Comparison of ENCODE assay signal across 8 cellular contexts in the genomic region with DNA sequence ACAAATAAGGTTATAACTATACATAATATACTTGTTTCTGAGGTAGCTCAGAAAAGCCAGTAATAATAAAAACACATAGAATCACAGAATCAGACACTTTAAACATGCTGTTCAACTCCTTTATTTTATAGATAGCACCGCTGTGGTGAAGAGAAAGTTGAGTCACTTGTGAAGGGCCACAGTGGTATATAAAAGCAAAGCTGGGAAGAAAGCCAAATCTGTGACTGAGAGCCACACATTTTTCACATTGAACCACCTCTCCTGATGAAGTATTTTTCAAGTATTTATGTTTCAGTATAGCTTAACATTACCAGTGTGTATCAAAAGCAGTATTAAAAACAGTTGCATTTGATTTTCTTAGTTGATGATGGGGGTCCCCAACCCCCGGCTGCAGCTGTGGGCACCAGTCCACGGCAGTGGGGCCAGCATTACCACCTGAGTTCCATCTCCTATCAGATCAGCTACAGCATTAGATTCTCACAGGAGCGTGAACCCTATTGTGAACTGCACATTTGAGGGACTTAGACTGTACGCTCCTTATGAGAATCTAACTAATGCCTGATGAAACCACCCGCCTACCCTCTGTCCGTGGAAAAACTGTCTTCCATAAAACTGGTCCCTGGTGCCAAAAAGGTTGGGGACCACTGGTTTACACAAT. TPM values are rescaled to one million over a fixed set of nuclear protein-coding genes. Genes with fewer than 3 reads are reported as not detected.
A peak's percentile ranks its signal among the peaks of the same experiment; 100 is the strongest.
DNase-seq lines count a peak whose midpoint lies in the region; ATAC-seq and TF ChIP-seq lines count a peak whose summit lies in the region.

No MANE protein-coding gene starts in this region.

- no peaks in the 10 kb centered on the region for H3K9me3 Mint-ChIP-seq in effector memory CD8-positive, alpha-beta T cell

- H3K27me3 ChIP-seq in BLaER1 treated with 17β-estradiol and CSF1 and Interleukin-3, amounts not matched to agents 10 nM and 100 nM, result no peaks in the 10 kb centered on the region
- H3K27me3 ChIP-seq in sigmoid colon (no peaks in the 10 kb centered on the region), Peyer's patch (no peaks in the 10 kb centered on the region)
- H3K27me3 ChIP-seq in effector memory CD4-positive, alpha-beta T cell (replicated peaks; ENCODE audit: control insufficient read depth, insufficient read depth, low read length, poor library complexity, severe bottlenecking), result no peaks in the 10 kb centered on the region

- ATAC-seq in GM18511 (IDR thresholded peaks at IDR 0.05; ENCODE audit: unreplicated experiment) (peak; percentile 93), HG03064 (IDR thresholded peaks at IDR 0.05; ENCODE audit: low read depth, unreplicated experiment) (peak; percentile 83)
- ATAC-seq in effector memory CD8-positive, alpha-beta T cell (replicated peaks), result peak; percentile 87

- intact Hi-C loops in sigmoid colon (cut with DNase I), result no loop called here

- peaks cover 26 to 72% (median 46%) of the 10 kb centered on the region in 11 experiments; a peak in 19 of 22 replicates for H3K36me3 ChIP-seq in BLaER1 treated with 17β-estradiol and CSF1 and Interleukin-3, amounts not matched to agents 10 nM and 100 nM
- H3K36me3 ChIP-seq in sigmoid colon (no peaks in the 10 kb centered on the region), Peyer's patch (no peaks in the 10 kb centered on the region)
- H3K36me3 ChIP-seq in effector memory CD4-positive, alpha-beta T cell (ENCODE audit: control insufficient read depth, insufficient read depth, low read length), result no peaks in the 10 kb centered on the region

- peaks cover 7% of the 10 kb centered on the region for H3K36me3 Mint-ChIP-seq in effector memory CD8-positive, alpha-beta T cell (ENCODE audit: insufficient read depth)

- no peak for TF ChIP-seq EP300 in sigmoid colon (IDR thresholded peaks at IDR 0.05)

- H3K27ac ChIP-seq in BLaER1 treated with 17β-estradiol and CSF1 and Interleukin-3, amounts not matched to agents 10 nM and 100 nM, result peak overlapping the region in 6 of 11 experiments; percentile 19 to 37 (median 28); a peak in 4 of 22 replicates
- H3K27ac ChIP-seq in sigmoid colon (peak overlapping the region in 3 of 4 donors; percentile 36 to 58 (median 54)), Peyer's patch (peak overlapping the region in 1 of 4 donors; percentile 2)
- H3K27ac ChIP-seq in effector memory CD4-positive, alpha-beta T cell (ENCODE audit: insufficient read depth, low read length, poor library complexity, severe bottlenecking), result no peak overlapping the region

- no peak for TF ChIP-seq CTCF in sigmoid colon (IDR thresholded peaks at IDR 0.05)
- TF ChIP-seq CTCF in Peyer's patch (IDR thresholded peaks at IDR 0.05), result no peak

- H3K4me1 ChIP-seq in BLaER1 treated with 17β-estradiol and CSF1 and Interleukin-3, amounts not matched to agents 10 nM and 100 nM, result peaks cover 48 to 78% (median 67%) of the 10 kb centered on the region in 10 experiments
- H3K4me1 ChIP-seq in sigmoid colon (peaks cover 0 to 66% (median 51%) of the 10 kb centered on the region in 4 donors), Peyer's patch (peaks cover 0 to 31% (median 7%) of the 10 kb centered on the region in 4 donors)
- peaks cover 16% of the 10 kb centered on the region for H3K4me1 ChIP-seq in effector memory CD4-positive, alpha-beta T cell (ENCODE audit: control insufficient read depth, insufficient read depth, low read length, poor library complexity, severe bottlenecking)

- H4K20me1 ChIP-seq in BLaER1 treated with 17β-estradiol and CSF1 and Interleukin-3, amounts not matched to agents 10 nM and 100 nM, result peaks cover 84 to 100% (median 100%) of the 10 kb centered on the region in 11 experiments

- H3K27ac Mint-ChIP-seq in effector memory CD8-positive, alpha-beta T cell, result no peak overlapping the region

- WGBS in sigmoid colon, 2 donors, result 55 to 60% methylated on average over 7 of the region's 7 CpGs

- DNase-seq in NCI-H345 treated with DMSO at 0.1 percent for 48 hours (lab: John Stamatoyannopoulos, UW; ENCODE audit: unreplicated experiment) (peak; percentile 53), sigmoid colon (no peak), Peyer's patch (no peak)
- DNase-seq in effector memory CD8-positive, alpha-beta T cell, result no peak
- DNase-seq in effector memory CD4-positive, alpha-beta T cell, result no peak

- H3K27me3 Mint-ChIP-seq in effector memory CD8-positive, alpha-beta T cell, result no peaks in the 10 kb centered on the region

- peaks cover 36 to 54% of the 10 kb centered on the region in 2 donors for H3K4me1 Mint-ChIP-seq in effector memory CD8-positive, alpha-beta T cell (ENCODE audit: low read depth in 2 of 2)

- 0 out of 22 replicates have a peak overlapping the region, but pooled peaks of 2 of the 11 experiments have one; percentile 5 to 29 for H3K9ac ChIP-seq in BLaER1 treated with 17β-estradiol and CSF1 and Interleukin-3, amounts not matched to agents 10 nM and 100 nM

- H3K4me3 Mint-ChIP-seq in effector memory CD8-positive, alpha-beta T cell, result peak overlapping the region; percentile 21 to 29

- peaks cover 0 to 6% (median 0%) of the 10 kb centered on the region in 11 experiments; a peak in 2 of 22 replicates for H3K9me3 ChIP-seq in BLaER1 treated with 17β-estradiol and CSF1 and Interleukin-3, amounts not matched to agents 10 nM and 100 nM (replicated peaks in 1 of 11)
- H3K9me3 ChIP-seq in sigmoid colon (no peaks in the 10 kb centered on the region), Peyer's patch (no peaks in the 10 kb centered on the region)
- no peaks in the 10 kb centered on the region for H3K9me3 ChIP-seq in effector memory CD4-positive, alpha-beta T cell (ENCODE audit: control insufficient read depth, low read length)

- TF ChIP-seq POLR2A in sigmoid colon (IDR thresholded peaks at IDR 0.05) (no peak), Peyer's patch (IDR thresholded peaks at IDR 0.05) (no peak)

- H3K4me3 ChIP-seq in BLaER1 treated with 17β-estradiol and CSF1 and Interleukin-3, amounts not matched to agents 10 nM and 100 nM, result no peak overlapping the region
- H3K4me3 ChIP-seq in sigmoid colon (no peak overlapping the region), Peyer's patch (no peak overlapping the region)
- H3K4me3 ChIP-seq in effector memory CD4-positive, alpha-beta T cell (ENCODE audit: insufficient read depth, low read depth, low read length, poor library complexity, severe bottlenecking), result no peak overlapping the region

- peak overlapping the region; percentile 2 to 56 (median 43); a peak in 20 of 22 replicates for H3K4me2 ChIP-seq in BLaER1 treated with 17β-estradiol and CSF1 and Interleukin-3, amounts not matched to agents 10 nM and 100 nM

RNA-seq across cellular contexts. Expression of gene TBL1XR1, which starts 46.2 kb away (rescaled TPM):
- total RNA-seq in sigmoid colon (100 to 1,000 TPM in 2 of 4 donors, 10 to 100 TPM in 2; 88.9 to 131 (median 102) TPM), Peyer's patch (10 to 100 TPM; 40.7 to 81.7 (median 69.4) TPM)
- polyA plus RNA-seq in sigmoid colon, result 10 to 100 TPM; 20.4 to 46.7 (median 35.4) TPM
